ENCODE assay signal across 1 cellular context in the genomic region with DNA sequence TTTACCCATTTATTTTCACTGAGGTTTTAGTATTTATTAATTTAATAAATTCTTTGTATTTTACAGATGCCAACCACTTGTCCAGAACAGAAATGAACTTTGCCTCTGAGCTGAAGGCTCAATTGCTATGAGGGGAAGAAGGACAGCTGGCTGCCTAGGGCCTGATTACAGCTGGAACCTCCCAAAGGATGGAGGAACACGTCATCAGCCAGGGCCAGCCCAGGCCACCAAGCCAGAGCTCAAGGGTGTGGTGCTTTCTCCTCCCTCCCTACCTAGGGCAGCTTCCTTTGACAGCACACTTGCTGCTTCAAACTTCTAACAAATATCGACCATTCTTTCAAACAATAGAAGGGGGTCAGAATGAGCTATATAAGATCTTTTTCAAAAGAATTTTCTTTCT.
TF ChIP-seq lines count a peak whose summit lies in the region.

No MANE protein-coding gene starts in this region.

TF ChIP-seq in K562, 482 proteins besides CTCF, POLR2A, EP300 and RAD21 (continued from another document and continues in another):
- TF ChIP-seq, protein P1, sequence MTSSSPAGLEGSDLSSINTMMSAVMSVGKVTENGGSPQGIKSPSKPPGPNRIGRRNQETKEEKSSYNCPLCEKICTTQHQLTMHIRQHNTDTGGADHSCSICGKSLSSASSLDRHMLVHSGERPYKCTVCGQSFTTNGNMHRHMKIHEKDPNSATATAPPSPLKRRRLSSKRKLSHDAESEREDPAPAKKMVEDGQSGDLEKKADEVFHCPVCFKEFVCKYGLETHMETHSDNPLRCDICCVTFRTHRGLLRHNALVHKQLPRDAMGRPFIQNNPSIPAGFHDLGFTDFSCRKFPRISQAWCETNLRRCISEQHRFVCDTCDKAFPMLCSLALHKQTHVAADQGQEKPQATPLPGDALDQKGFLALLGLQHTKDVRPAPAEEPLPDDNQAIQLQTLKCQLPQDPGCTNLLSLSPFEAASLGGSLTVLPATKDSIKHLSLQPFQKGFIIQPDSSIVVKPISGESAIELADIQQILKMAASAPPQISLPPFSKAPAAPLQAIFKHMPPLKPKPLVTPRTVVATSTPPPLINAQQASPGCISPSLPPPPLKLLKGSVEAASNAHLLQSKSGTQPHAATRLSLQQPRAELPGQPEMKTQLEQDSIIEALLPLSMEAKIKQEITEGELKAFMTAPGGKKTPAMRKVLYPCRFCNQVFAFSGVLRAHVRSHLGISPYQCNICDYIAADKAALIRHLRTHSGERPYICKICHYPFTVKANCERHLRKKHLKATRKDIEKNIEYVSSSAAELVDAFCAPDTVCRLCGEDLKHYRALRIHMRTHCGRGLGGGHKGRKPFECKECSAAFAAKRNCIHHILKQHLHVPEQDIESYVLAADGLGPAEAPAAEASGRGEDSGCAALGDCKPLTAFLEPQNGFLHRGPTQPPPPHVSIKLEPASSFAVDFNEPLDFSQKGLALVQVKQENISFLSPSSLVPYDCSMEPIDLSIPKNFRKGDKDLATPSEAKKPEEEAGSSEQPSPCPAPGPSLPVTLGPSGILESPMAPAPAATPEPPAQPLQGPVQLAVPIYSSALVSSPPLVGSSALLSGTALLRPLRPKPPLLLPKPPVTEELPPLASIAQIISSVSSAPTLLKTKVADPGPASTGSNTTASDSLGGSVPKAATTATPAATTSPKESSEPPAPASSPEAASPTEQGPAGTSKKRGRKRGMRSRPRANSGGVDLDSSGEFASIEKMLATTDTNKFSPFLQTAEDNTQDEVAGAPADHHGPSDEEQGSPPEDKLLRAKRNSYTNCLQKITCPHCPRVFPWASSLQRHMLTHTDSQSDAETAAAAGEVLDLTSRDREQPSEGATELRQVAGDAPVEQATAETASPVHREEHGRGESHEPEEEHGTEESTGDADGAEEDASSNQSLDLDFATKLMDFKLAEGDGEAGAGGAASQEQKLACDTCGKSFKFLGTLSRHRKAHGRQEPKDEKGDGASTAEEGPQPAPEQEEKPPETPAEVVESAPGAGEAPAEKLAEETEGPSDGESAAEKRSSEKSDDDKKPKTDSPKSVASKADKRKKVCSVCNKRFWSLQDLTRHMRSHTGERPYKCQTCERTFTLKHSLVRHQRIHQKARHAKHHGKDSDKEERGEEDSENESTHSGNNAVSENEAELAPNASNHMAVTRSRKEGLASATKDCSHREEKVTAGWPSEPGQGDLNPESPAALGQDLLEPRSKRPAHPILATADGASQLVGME (CRISPR knock-in tag; IDR thresholded peaks at IDR 0.05) = no peak
- TF ChIP-seq SMC3 (conservative IDR thresholded peaks at IDR 0.05; ENCODE audit: insufficient read depth, low read depth, low read length) (no peak), ZFP30 (CRISPR knock-in tag; IDR thresholded peaks at IDR 0.05; ENCODE audit: borderline replicate concordance) (no peak), ILK (tag; IDR thresholded peaks at IDR 0.05; ENCODE audit: borderline replicate concordance, low read depth) (no peak), ZNF644 (tag; IDR thresholded peaks at IDR 0.05; ENCODE audit: low read depth) (no peak), STAT5A (IDR thresholded peaks at IDR 0.05; ENCODE audit: borderline replicate concordance, low read length) (no peak), ZNF133 (CRISPR knock-in tag; IDR thresholded peaks at IDR 0.05) (no peak), ILF3 (IDR thresholded peaks at IDR 0.05; ENCODE audit: borderline replicate concordance) (no peak), NCOA6 (IDR thresholded peaks at IDR 0.05) (no peak), ZNF696 (CRISPR knock-in tag; conservative IDR thresholded peaks at IDR 0.05) (no peak), NR2C1 (IDR thresholded peaks at IDR 0.05) (no peak), NR2C1 (tag; IDR thresholded peaks at IDR 0.05) (0 out of 2 replicates have a peak, but pooled peaks have one; percentile 8), HDAC6 (IDR thresholded peaks at IDR 0.05; ENCODE audit: low read depth, low read length) (no peak), CBX3 (IDR thresholded peaks at IDR 0.05; ENCODE audit: borderline replicate concordance in 1 of 2, low read length in 2 of 2) (no peak), MTA1 (IDR thresholded peaks at IDR 0.05; ENCODE audit: borderline replicate concordance) (peak; percentile 95), THRB (CRISPR knock-in tag; conservative IDR thresholded peaks at IDR 0.05) (no peak), POLR2G (IDR thresholded peaks at IDR 0.05; ENCODE audit: low read depth, low read length) (no peak), ZNF134 (CRISPR knock-in tag; conservative IDR thresholded peaks at IDR 0.05) (no peak), TEAD1 (CRISPR knock-in tag; IDR thresholded peaks at IDR 0.05) (no peak), CSDE1 (IDR thresholded peaks at IDR 0.05) (no peak), HES1 (IDR thresholded peaks at IDR 0.05; ENCODE audit: low read depth) (no peak), BMI1 (IDR thresholded peaks at IDR 0.05; ENCODE audit: low read length) (no peak), HNRNPH1 (optimal IDR thresholded peaks at IDR 0.05; ENCODE audit: low read depth, low read length) (no peak), PHF21A (IDR thresholded peaks at IDR 0.05; ENCODE audit: borderline replicate concordance, low read depth) (no peak), DIDO1 (tag; IDR thresholded peaks at IDR 0.05; ENCODE audit: low read depth) (no peak), HLTF (IDR thresholded peaks at IDR 0.05) (no peak), FUS (optimal IDR thresholded peaks at IDR 0.05; ENCODE audit: low read depth, low read length) (no peak), POLR2H (tag; IDR thresholded peaks at IDR 0.05; ENCODE audit: low read depth) (0 out of 2 replicates have a peak, but pooled peaks have one; percentile 24), DLX4 (CRISPR knock-in tag; IDR thresholded peaks at IDR 0.05) (no peak), ZNF436 (CRISPR knock-in tag; IDR thresholded peaks at IDR 0.05) (no peak), FOXJ2 (tag; IDR thresholded peaks at IDR 0.05) (no peak), TAF1 (IDR thresholded peaks at IDR 0.05; ENCODE audit: control insufficient read depth, extremely low read depth, insufficient read depth, low read length, severe bottlenecking) (no peak), BCLAF1 (IDR thresholded peaks at IDR 0.05; ENCODE audit: borderline replicate concordance in 1 of 2, control insufficient read depth in 1 of 2, low read depth in 2 of 2, low read length in 1 of 2) (no peak), CBFA2T2 (conservative IDR thresholded peaks at IDR 0.05) (no peak), MLX (CRISPR knock-in tag; conservative IDR thresholded peaks at IDR 0.05) (no peak), SUPT5H (IDR thresholded peaks at IDR 0.05) (no peak), PHTF2 (CRISPR knock-in tag; IDR thresholded peaks at IDR 0.05) (no peak), ZBTB43 (CRISPR knock-in tag; IDR thresholded peaks at IDR 0.05) (no peak), ADNP (tag; IDR thresholded peaks at IDR 0.05) (no peak)
- TF ChIP-seq, protein P2, sequence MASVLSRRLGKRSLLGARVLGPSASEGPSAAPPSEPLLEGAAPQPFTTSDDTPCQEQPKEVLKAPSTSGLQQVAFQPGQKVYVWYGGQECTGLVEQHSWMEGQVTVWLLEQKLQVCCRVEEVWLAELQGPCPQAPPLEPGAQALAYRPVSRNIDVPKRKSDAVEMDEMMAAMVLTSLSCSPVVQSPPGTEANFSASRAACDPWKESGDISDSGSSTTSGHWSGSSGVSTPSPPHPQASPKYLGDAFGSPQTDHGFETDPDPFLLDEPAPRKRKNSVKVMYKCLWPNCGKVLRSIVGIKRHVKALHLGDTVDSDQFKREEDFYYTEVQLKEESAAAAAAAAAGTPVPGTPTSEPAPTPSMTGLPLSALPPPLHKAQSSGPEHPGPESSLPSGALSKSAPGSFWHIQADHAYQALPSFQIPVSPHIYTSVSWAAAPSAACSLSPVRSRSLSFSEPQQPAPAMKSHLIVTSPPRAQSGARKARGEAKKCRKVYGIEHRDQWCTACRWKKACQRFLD (CRISPR knock-in tag; IDR thresholded peaks at IDR 0.05) = no peak
- TF ChIP-seq, protein P3, sequence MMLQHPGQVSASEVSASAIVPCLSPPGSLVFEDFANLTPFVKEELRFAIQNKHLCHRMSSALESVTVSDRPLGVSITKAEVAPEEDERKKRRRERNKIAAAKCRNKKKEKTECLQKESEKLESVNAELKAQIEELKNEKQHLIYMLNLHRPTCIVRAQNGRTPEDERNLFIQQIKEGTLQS (IDR thresholded peaks at IDR 0.05) = peak; percentile 42; the same call in 1 of the 2 replicates
- TF ChIP-seq, protein P3 (CRISPR knock-in tag; conservative IDR thresholded peaks at IDR 0.05) = no peak
- TF ChIP-seq, protein P4, sequence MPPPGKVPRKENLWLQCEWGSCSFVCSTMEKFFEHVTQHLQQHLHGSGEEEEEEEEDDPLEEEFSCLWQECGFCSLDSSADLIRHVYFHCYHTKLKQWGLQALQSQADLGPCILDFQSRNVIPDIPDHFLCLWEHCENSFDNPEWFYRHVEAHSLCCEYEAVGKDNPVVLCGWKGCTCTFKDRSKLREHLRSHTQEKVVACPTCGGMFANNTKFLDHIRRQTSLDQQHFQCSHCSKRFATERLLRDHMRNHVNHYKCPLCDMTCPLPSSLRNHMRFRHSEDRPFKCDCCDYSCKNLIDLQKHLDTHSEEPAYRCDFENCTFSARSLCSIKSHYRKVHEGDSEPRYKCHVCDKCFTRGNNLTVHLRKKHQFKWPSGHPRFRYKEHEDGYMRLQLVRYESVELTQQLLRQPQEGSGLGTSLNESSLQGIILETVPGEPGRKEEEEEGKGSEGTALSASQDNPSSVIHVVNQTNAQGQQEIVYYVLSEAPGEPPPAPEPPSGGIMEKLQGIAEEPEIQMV (tag; conservative IDR thresholded peaks at IDR 0.05; ENCODE audit: low read depth) = no peak
- TF ChIP-seq, protein P5, sequence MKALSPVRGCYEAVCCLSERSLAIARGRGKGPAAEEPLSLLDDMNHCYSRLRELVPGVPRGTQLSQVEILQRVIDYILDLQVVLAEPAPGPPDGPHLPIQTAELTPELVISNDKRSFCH (CRISPR knock-in tag; IDR thresholded peaks at IDR 0.05) = no peak
- TF ChIP-seq, protein P5 (tag; IDR thresholded peaks at IDR 0.05) = no peak
- TF ChIP-seq, protein P6, sequence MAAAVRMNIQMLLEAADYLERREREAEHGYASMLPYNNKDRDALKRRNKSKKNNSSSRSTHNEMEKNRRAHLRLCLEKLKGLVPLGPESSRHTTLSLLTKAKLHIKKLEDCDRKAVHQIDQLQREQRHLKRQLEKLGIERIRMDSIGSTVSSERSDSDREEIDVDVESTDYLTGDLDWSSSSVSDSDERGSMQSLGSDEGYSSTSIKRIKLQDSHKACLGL (CRISPR knock-in tag; IDR thresholded peaks at IDR 0.05; ENCODE audit: borderline replicate concordance, poor library complexity, severe bottlenecking) = no peak
